Comparison of ENCODE assay signal across 1 cellular context in genomic region chr14:101288436-101289229, GRCh38.
TF ChIP-seq lines count a peak whose summit lies in the region.

No MANE protein-coding gene starts in this region.

TF ChIP-seq in HepG2, 621 proteins besides CTCF, POLR2A, EP300 and RAD21 (continued from another document and continues in another):
- TF ChIP-seq, protein P1, sequence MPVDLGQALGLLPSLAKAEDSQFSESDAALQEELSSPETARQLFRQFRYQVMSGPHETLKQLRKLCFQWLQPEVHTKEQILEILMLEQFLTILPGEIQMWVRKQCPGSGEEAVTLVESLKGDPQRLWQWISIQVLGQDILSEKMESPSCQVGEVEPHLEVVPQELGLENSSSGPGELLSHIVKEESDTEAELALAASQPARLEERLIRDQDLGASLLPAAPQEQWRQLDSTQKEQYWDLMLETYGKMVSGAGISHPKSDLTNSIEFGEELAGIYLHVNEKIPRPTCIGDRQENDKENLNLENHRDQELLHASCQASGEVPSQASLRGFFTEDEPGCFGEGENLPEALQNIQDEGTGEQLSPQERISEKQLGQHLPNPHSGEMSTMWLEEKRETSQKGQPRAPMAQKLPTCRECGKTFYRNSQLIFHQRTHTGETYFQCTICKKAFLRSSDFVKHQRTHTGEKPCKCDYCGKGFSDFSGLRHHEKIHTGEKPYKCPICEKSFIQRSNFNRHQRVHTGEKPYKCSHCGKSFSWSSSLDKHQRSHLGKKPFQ (CRISPR knock-in tag; IDR thresholded peaks at IDR 0.05; ENCODE audit: insufficient replicate concordance), result no peak
- TF ChIP-seq TFDP1 (CRISPR knock-in tag; IDR thresholded peaks at IDR 0.05; ENCODE audit: borderline replicate concordance), result peak; percentile 50; the same call in 1 of the 2 replicates
- TF ChIP-seq ZNF143 (CRISPR knock-in tag; IDR thresholded peaks at IDR 0.05), result no peak
- TF ChIP-seq ARID3A (IDR thresholded peaks at IDR 0.05; ENCODE audit: low read depth, low read length), result peak; percentile 81
- no peak for TF ChIP-seq ZBTB40 (IDR thresholded peaks at IDR 0.05)
- TF ChIP-seq ZBTB40 (CRISPR knock-in tag; IDR thresholded peaks at IDR 0.05), result peak; percentile 38; the same call in 1 of the 2 replicates
- TF ChIP-seq, protein P2, sequence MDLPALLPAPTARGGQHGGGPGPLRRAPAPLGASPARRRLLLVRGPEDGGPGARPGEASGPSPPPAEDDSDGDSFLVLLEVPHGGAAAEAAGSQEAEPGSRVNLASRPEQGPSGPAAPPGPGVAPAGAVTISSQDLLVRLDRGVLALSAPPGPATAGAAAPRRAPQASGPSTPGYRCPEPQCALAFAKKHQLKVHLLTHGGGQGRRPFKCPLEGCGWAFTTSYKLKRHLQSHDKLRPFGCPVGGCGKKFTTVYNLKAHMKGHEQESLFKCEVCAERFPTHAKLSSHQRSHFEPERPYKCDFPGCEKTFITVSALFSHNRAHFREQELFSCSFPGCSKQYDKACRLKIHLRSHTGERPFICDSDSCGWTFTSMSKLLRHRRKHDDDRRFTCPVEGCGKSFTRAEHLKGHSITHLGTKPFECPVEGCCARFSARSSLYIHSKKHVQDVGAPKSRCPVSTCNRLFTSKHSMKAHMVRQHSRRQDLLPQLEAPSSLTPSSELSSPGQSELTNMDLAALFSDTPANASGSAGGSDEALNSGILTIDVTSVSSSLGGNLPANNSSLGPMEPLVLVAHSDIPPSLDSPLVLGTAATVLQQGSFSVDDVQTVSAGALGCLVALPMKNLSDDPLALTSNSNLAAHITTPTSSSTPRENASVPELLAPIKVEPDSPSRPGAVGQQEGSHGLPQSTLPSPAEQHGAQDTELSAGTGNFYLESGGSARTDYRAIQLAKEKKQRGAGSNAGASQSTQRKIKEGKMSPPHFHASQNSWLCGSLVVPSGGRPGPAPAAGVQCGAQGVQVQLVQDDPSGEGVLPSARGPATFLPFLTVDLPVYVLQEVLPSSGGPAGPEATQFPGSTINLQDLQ (CRISPR knock-in tag; IDR thresholded peaks at IDR 0.05), result peak; percentile 49; the same call in 1 of the 2 replicates
- TF ChIP-seq KDM5A (IDR thresholded peaks at IDR 0.05; ENCODE audit: borderline replicate concordance, low read length), result no peak
- TF ChIP-seq BRF2 (CRISPR knock-in tag; IDR thresholded peaks at IDR 0.05), result no peak
- peak; percentile 97 for TF ChIP-seq HNF4A (CRISPR knock-in tag; IDR thresholded peaks at IDR 0.05)
- TF ChIP-seq ISX (CRISPR knock-in tag; conservative IDR thresholded peaks at IDR 0.05), result no peak
- peak; percentile 44; the same call in 1 of the 2 replicates for TF ChIP-seq ELF1 (CRISPR knock-in tag; IDR thresholded peaks at IDR 0.05)
- TF ChIP-seq POLR2AphosphoS5 (IDR thresholded peaks at IDR 0.05; ENCODE audit: low read depth, low read length), result peak; percentile 73
- TF ChIP-seq, protein P3, sequence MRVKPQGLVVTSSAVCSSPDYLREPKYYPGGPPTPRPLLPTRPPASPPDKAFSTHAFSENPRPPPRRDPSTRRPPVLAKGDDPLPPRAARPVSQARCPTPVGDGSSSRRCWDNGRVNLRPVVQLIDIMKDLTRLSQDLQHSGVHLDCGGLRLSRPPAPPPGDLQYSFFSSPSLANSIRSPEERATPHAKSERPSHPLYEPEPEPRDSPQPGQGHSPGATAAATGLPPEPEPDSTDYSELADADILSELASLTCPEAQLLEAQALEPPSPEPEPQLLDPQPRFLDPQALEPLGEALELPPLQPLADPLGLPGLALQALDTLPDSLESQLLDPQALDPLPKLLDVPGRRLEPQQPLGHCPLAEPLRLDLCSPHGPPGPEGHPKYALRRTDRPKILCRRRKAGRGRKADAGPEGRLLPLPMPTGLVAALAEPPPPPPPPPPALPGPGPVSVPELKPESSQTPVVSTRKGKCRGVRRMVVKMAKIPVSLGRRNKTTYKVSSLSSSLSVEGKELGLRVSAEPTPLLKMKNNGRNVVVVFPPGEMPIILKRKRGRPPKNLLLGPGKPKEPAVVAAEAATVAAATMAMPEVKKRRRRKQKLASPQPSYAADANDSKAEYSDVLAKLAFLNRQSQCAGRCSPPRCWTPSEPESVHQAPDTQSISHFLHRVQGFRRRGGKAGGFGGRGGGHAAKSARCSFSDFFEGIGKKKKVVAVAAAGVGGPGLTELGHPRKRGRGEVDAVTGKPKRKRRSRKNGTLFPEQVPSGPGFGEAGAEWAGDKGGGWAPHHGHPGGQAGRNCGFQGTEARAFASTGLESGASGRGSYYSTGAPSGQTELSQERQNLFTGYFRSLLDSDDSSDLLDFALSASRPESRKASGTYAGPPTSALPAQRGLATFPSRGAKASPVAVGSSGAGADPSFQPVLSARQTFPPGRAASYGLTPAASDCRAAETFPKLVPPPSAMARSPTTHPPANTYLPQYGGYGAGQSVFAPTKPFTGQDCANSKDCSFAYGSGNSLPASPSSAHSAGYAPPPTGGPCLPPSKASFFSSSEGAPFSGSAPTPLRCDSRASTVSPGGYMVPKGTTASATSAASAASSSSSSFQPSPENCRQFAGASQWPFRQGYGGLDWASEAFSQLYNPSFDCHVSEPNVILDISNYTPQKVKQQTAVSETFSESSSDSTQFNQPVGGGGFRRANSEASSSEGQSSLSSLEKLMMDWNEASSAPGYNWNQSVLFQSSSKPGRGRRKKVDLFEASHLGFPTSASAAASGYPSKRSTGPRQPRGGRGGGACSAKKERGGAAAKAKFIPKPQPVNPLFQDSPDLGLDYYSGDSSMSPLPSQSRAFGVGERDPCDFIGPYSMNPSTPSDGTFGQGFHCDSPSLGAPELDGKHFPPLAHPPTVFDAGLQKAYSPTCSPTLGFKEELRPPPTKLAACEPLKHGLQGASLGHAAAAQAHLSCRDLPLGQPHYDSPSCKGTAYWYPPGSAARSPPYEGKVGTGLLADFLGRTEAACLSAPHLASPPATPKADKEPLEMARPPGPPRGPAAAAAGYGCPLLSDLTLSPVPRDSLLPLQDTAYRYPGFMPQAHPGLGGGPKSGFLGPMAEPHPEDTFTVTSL (CRISPR knock-in tag; IDR thresholded peaks at IDR 0.05; ENCODE audit: borderline replicate concordance), result peak; percentile 95
- peak; percentile 89 for TF ChIP-seq ZNF574 (CRISPR knock-in tag; IDR thresholded peaks at IDR 0.05)
- peak; percentile 95 for TF ChIP-seq POGZ (CRISPR knock-in tag; IDR thresholded peaks at IDR 0.05)
- TF ChIP-seq, protein P4, sequence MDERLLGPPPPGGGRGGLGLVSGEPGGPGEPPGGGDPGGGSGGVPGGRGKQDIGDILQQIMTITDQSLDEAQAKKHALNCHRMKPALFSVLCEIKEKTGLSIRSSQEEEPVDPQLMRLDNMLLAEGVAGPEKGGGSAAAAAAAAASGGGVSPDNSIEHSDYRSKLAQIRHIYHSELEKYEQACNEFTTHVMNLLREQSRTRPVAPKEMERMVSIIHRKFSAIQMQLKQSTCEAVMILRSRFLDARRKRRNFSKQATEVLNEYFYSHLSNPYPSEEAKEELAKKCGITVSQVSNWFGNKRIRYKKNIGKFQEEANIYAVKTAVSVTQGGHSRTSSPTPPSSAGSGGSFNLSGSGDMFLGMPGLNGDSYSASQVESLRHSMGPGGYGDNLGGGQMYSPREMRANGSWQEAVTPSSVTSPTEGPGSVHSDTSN (CRISPR knock-in tag; IDR thresholded peaks at IDR 0.05), result no peak; the same call in none of the 2 replicates
- TF ChIP-seq ZNF207 (IDR thresholded peaks at IDR 0.05; ENCODE audit: borderline replicate concordance), result no peak
- no peak for TF ChIP-seq HNRNPK (IDR thresholded peaks at IDR 0.05; ENCODE audit: low read depth, low read length, poor library complexity, severe bottlenecking)
- TF ChIP-seq ZNF552 (CRISPR knock-in tag; IDR thresholded peaks at IDR 0.05; ENCODE audit: borderline replicate concordance), result no peak
- peak; percentile 63 for TF ChIP-seq ZSCAN9 (CRISPR knock-in tag; IDR thresholded peaks at IDR 0.05; ENCODE audit: borderline replicate concordance)
